12 cellular contexts compared by ENCODE assay signal in the genomic region with DNA sequence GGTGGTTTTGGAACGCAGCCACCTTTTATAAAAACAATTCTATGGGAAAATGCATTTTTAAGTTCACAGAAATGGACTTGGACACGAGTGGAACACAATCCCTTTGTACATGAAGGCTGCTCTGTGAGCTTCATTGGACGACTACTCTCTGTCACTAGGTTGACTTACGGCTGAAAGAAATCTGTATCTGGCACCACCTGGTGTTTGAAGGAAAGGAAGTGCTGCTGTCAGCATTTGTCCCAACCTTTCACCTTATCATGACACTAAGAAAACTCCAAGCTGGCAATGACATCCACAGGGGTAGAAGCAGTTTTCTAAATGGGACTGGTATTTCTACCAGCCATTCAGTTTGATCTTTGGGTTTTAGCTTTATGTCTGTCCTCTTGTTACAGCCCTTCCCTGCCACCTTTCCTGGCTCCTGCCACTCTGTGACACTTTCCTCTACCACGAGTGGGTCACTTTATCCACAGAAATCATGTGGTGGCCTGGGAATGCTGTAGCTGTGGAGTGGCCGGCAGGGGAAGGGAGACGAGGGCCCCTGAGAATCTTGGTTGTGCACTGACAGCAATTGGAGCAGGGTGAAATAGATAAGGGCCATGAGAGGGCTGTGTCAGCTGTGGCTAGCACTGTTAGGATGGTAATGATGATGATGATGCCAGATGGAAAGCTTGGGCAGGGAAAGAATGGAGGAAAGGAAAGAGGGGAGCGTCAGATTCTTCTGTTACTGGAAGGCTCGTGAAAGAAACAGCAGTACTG.
DNase-seq lines count a peak whose midpoint lies in the region; ATAC-seq and TF ChIP-seq lines count a peak whose summit lies in the region.
"Had no signal": no experiment of that assay in that cellular context is flagged by ENCODE, and none has a peak within 500 bp of the region (broad histone marks: within the 10 kb centered on the region; RNA-seq: fewer than 3 reads in every experiment).

No MANE protein-coding gene starts in this region.

- no peak for TF ChIP-seq RAD21 in SK-N-SH (IDR thresholded peaks at IDR 0.05; ENCODE audit: low read length)

- H3K4me3 ChIP-seq in GM12864 (ENCODE audit: low read depth, low read length): no peak overlapping the region
- H3K4me3 ChIP-seq in SK-N-SH (ENCODE audit: low read depth in 2 of 2, low read length in 1 of 2): no peak overlapping the region
- H3K4me3 ChIP-seq: upper lobe of left lung had no signal

- H4K20me1 ChIP-seq in SK-N-SH (ENCODE audit: insufficient read depth): no peaks in the 10 kb centered on the region

- peaks cover 0 to 2% (median 0%) of the 10 kb centered on the region in 6 donors for H3K9me3 Mint-ChIP-seq in immature natural killer cell
- no peaks in the 10 kb centered on the region for H3K9me3 Mint-ChIP-seq in stimulated activated memory B cell treated with anti-CD40 and anti-IgM and Interleukin-4, amounts not matched to agents 10 μg/mL and 1 μg/mL and 100 μg/mL, for 72 hours

- peak overlapping the region in 1 of 5 donors; percentile 6 for H3K4me3 Mint-ChIP-seq in immature natural killer cell
- no peak overlapping the region for H3K4me3 Mint-ChIP-seq in stimulated activated memory B cell treated with anti-CD40 and anti-IgM and Interleukin-4, amounts not matched to agents 10 μg/mL and 1 μg/mL and 100 μg/mL, for 72 hours

- POLR2A ChIA-PET in SK-N-SH (lab: Yijun Ruan, JAX): no interaction called here

- ATAC-seq in stimulated activated memory B cell treated with anti-CD40 and anti-IgM and Interleukin-4, amounts not matched to agents 10 μg/mL and 1 μg/mL and 100 μg/mL, for 72 hours: no peak

- H3K4me2 ChIP-seq in SK-N-SH: no peak overlapping the region

- WGBS in SK-N-SH (ENCODE audit: low lambda C conversion rate): 56% methylated on average over 9 of the region's 9 CpGs

- peaks cover 0 to 5% (median 2%) of the 10 kb centered on the region in 3 donors for H3K27me3 Mint-ChIP-seq in immature natural killer cell (ENCODE audit: low read depth in 3 of 3)
- H3K27me3 Mint-ChIP-seq in stimulated activated memory B cell treated with anti-CD40 and anti-IgM and Interleukin-4, amounts not matched to agents 10 μg/mL and 1 μg/mL and 100 μg/mL, for 72 hours: peaks cover 30% of the 10 kb centered on the region

- H3K4me1 ChIP-seq in SK-N-SH (ENCODE audit: control insufficient read depth in 1 of 2, insufficient read depth in 2 of 2, low read depth in 1 of 2, low read length in 1 of 2): no peaks in the 10 kb centered on the region; a peak in 1 of 4 replicates
- H3K4me1 ChIP-seq: upper lobe of left lung had no signal

- H3K4me1 Mint-ChIP-seq in immature natural killer cell: peaks cover 45 to 52% of the 10 kb centered on the region in 2 donors
- no peaks in the 10 kb centered on the region for H3K4me1 Mint-ChIP-seq in stimulated activated memory B cell treated with anti-CD40 and anti-IgM and Interleukin-4, amounts not matched to agents 10 μg/mL and 1 μg/mL and 100 μg/mL, for 72 hours

- no peaks in the 10 kb centered on the region for H3K79me2 ChIP-seq in SK-N-SH (ENCODE audit: insufficient read depth)

- peak overlapping the region in 2 of 6 donors; percentile 50 to 78 for H3K27ac Mint-ChIP-seq in immature natural killer cell
- no peak overlapping the region for H3K27ac Mint-ChIP-seq in stimulated activated memory B cell treated with anti-CD40 and anti-IgM and Interleukin-4, amounts not matched to agents 10 μg/mL and 1 μg/mL and 100 μg/mL, for 72 hours

- CTCF ChIA-PET in SK-N-SH (lab: Yijun Ruan, JAX): interaction anchor here (0.6 to 2.3 kb wide), 4 partner anchors 17 to 90 kb away, joined by 3 to 11 read pairs (median 4); no protein-coding TSS in a partner anchor

- no peak overlapping the region for H3K27ac ChIP-seq in SK-N-SH (ENCODE audit: low read depth in 2 of 2, low read length in 1 of 2)
- H3K27ac ChIP-seq: upper lobe of left lung had no signal

- no peaks in the 10 kb centered on the region for H3K27me3 ChIP-seq in SK-N-SH (ENCODE audit: insufficient read depth)
- H3K27me3 ChIP-seq: upper lobe of left lung had no signal

- in situ Hi-C loops in ACHN (cut with HindIII; ENCODE audit: low pct_ligation_motif_present, low pct_unique_long_range_greater_than_20kb, low sequenced_read_pairs): no loop called here

- TF ChIP-seq CTCF in GM12864 (IDR thresholded peaks at IDR 0.05; ENCODE audit: low read depth, low read length, missing control alignments): peak; percentile 50
- no peak for TF ChIP-seq CTCF in SK-N-SH (IDR thresholded peaks at IDR 0.05)

- H3K9me2 ChIP-seq in SK-N-SH: no peaks in the 10 kb centered on the region

- H3K36me3 Mint-ChIP-seq in immature natural killer cell: peaks cover 0 to 11% (median 0%) of the 10 kb centered on the region in 3 donors
- no peaks in the 10 kb centered on the region for H3K36me3 Mint-ChIP-seq in stimulated activated memory B cell treated with anti-CD40 and anti-IgM and Interleukin-4, amounts not matched to agents 10 μg/mL and 1 μg/mL and 100 μg/mL, for 72 hours

- no peak for TF ChIP-seq EP300 in SK-N-SH (IDR thresholded peaks at IDR 0.05; ENCODE audit: borderline replicate concordance in 1 of 2, low read depth in 1 of 2, low read length in 1 of 2)

- no peak overlapping the region for H2AFZ ChIP-seq in SK-N-SH (ENCODE audit: low read depth)

- no peaks in the 10 kb centered on the region for H3K9me3 ChIP-seq in SK-N-SH
- H3K9me3 ChIP-seq: upper lobe of left lung had no signal

- H3K36me3 ChIP-seq in SK-N-SH (replicated peaks in 1 of 2; ENCODE audit: control insufficient read depth in 1 of 2, insufficient read depth in 2 of 2, low read length in 1 of 2): no peaks in the 10 kb centered on the region
- H3K36me3 ChIP-seq: upper lobe of left lung had no signal

- peak; percentile 17 for DNase-seq in ACHN
- DNase-seq in GM12864 (ENCODE audit: low read depth): no peak
- DNase-seq in RKO (ENCODE audit: low spot score): peak; percentile 12
- DNase-seq in immature natural killer cell: peak in 2 of 3 donors; percentile 27 to 31
- DNase-seq in activated CD4-positive, CD25-positive, alpha-beta regulatory T cell treated with anti-CD3 and anti-CD28 coated beads, Interleukin-2, amount 50 U/mL, for 72 hours: no peak
- no peak for DNase-seq in SK-N-SH
- no peak for DNase-seq in anterior cingulate cortex (lab: John Stamatoyannopoulos, UW)
- DNase-seq: NCI-H1436 treated with DMSO at 0.1 percent for 48 hours, posterior cingulate gyrus, SHP77, upper lobe of left lung had no signal

- H3K9ac ChIP-seq in SK-N-SH: no peak overlapping the region

- H3F3A ChIP-seq in SK-N-SH (replicated peaks; ENCODE audit: insufficient read depth): no peaks in the 10 kb centered on the region

TF ChIP-seq in SK-N-SH, 30 proteins besides CTCF, POLR2A, EP300 and RAD21:
- TF ChIP-seq MEF2A (IDR thresholded peaks at IDR 0.05; ENCODE audit: borderline replicate concordance, low read depth) (no peak), MXI1 (IDR thresholded peaks at IDR 0.05; ENCODE audit: low read depth, low read length) (no peak), CHD2 (IDR thresholded peaks at IDR 0.05; ENCODE audit: low read length, partially characterized antibody) (no peak), YY1 (IDR thresholded peaks at IDR 0.05; ENCODE audit: low read depth) (no peak), USF2 (IDR thresholded peaks at IDR 0.05; ENCODE audit: borderline replicate concordance, low read depth, low read length) (no peak), TCF12 (IDR thresholded peaks at IDR 0.05) (no peak), FOXM1 (IDR thresholded peaks at IDR 0.05; ENCODE audit: low read depth) (no peak), RXRA (IDR thresholded peaks at IDR 0.05; ENCODE audit: borderline replicate concordance, low read depth) (no peak), FOXJ3 (CRISPR knock-in tag; IDR thresholded peaks at IDR 0.05) (no peak), JUND (IDR thresholded peaks at IDR 0.05) (no peak), POLR2AphosphoS5 (IDR thresholded peaks at IDR 0.05; ENCODE audit: low read depth, low read length) (no peak), TAF1 (IDR thresholded peaks at IDR 0.05; ENCODE audit: borderline replicate concordance, low read depth, low read length) (no peak), GABPA (IDR thresholded peaks at IDR 0.05; ENCODE audit: low read depth) (no peak)
- TF ChIP-seq, protein P1, sequence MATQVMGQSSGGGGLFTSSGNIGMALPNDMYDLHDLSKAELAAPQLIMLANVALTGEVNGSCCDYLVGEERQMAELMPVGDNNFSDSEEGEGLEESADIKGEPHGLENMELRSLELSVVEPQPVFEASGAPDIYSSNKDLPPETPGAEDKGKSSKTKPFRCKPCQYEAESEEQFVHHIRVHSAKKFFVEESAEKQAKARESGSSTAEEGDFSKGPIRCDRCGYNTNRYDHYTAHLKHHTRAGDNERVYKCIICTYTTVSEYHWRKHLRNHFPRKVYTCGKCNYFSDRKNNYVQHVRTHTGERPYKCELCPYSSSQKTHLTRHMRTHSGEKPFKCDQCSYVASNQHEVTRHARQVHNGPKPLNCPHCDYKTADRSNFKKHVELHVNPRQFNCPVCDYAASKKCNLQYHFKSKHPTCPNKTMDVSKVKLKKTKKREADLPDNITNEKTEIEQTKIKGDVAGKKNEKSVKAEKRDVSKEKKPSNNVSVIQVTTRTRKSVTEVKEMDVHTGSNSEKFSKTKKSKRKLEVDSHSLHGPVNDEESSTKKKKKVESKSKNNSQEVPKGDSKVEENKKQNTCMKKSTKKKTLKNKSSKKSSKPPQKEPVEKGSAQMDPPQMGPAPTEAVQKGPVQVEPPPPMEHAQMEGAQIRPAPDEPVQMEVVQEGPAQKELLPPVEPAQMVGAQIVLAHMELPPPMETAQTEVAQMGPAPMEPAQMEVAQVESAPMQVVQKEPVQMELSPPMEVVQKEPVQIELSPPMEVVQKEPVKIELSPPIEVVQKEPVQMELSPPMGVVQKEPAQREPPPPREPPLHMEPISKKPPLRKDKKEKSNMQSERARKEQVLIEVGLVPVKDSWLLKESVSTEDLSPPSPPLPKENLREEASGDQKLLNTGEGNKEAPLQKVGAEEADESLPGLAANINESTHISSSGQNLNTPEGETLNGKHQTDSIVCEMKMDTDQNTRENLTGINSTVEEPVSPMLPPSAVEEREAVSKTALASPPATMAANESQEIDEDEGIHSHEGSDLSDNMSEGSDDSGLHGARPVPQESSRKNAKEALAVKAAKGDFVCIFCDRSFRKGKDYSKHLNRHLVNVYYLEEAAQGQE (IDR thresholded peaks at IDR 0.05; ENCODE audit: low read depth, low read length): no peak

Comparison
In these comparisons a context has a peak if more than half of its experiments do, and no peak if none do; other contexts are left out.
1. DNase-seq: peak in ACHN (single experiment), RKO (single experiment) and immature natural killer cell (2 of 3); none in GM12864 (single experiment), activated CD4-positive, CD25-positive, alpha-beta regulatory T cell treated with anti-CD3 and anti-CD28 coated beads, Interleukin-2, amount 50 U/mL, for 72 hours (single experiment), SK-N-SH (single experiment) and anterior cingulate cortex (0 of 58).